20 cellular contexts compared by ENCODE assay signal in the genomic region with DNA sequence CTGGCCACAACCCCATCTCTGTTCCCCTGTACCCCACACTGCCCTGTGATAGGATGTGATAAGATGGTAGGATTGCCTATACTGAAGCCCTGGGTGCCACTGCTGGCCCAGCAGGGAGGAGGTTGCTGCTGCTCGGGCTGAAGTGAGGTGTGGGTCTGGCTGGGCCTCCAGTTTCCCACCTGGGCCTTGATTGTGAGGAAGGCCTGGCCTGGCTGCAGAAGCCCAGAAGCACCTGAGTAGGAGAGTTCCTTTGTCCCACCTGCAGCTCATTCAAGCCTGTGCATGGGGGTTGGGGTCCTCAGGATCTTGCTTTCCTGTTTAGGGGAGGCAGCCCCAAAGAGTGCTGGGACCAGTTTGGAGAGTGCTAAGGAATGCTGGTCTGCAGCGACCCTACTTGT. TPM values are rescaled to one million over a fixed set of nuclear protein-coding genes. Genes with fewer than 3 reads are reported as not detected.
DNase-seq lines count a peak whose midpoint lies in the region; ATAC-seq and TF ChIP-seq lines count a peak whose summit lies in the region.
"Had no signal": no experiment of that assay in that cellular context is flagged by ENCODE, and none has a peak within 500 bp of the region (broad histone marks: within the 10 kb centered on the region; RNA-seq: fewer than 3 reads in every experiment).

No MANE protein-coding gene starts in this region.

- H3K4me1 ChIP-seq in heart right ventricle (peaks cover 26 to 93% (median 70%) of the 10 kb centered on the region in 9 donors), right atrium auricular region (peaks cover 0 to 91% of the 10 kb centered on the region in 2 donors), sigmoid colon (peaks cover 0 to 72% (median 63%) of the 10 kb centered on the region in 4 donors)

- H3K4me3 ChIP-seq in heart right ventricle (peak overlapping the region in 4 of 10 donors; percentile 58 to 89 (median 74)), right atrium auricular region (peak overlapping the region in 1 of 2 donors; percentile 80), sigmoid colon (no peak overlapping the region)

- TF ChIP-seq POLR2A in sigmoid colon (IDR thresholded peaks at IDR 0.05) = no peak

- no peak for TF ChIP-seq CTCF in heart right ventricle (IDR thresholded peaks at IDR 0.05)
- no peak for TF ChIP-seq CTCF in right atrium auricular region (IDR thresholded peaks at IDR 0.05)
- TF ChIP-seq CTCF in sigmoid colon (IDR thresholded peaks at IDR 0.05) = no peak
- no peak for TF ChIP-seq CTCF in WTC11 (IDR thresholded peaks at IDR 0.05)

- no peaks in the 10 kb centered on the region for H3K36me3 Mint-ChIP-seq in WTC11
- H3K36me3 Mint-ChIP-seq: CD4-positive, alpha-beta memory T cell had no signal

- H3K27me3 ChIP-seq in heart right ventricle (no peaks in the 10 kb centered on the region), right atrium auricular region (no peaks in the 10 kb centered on the region), sigmoid colon (no peaks in the 10 kb centered on the region)
- H3K27me3 ChIP-seq: Peyer's patch had no signal

- H3K4me3 Mint-ChIP-seq in WTC11 = no peak overlapping the region
- H3K4me3 Mint-ChIP-seq: activated CD8-positive, alpha-beta T cell treated with anti-CD3 and anti-CD28 coated beads, Interleukin-2, amount 10 ng/mL, durations not matched to agents 7 days and 5 days had no signal

- H3K27ac Mint-ChIP-seq in WTC11 = no peak overlapping the region
- H3K27ac Mint-ChIP-seq: activated CD8-positive, alpha-beta T cell treated with anti-CD3 and anti-CD28 coated beads, Interleukin-2, amount 10 ng/mL, durations not matched to agents 7 days and 5 days had no signal

- H3K9me3 ChIP-seq in heart right ventricle = no peaks in the 10 kb centered on the region
- H3K9me3 ChIP-seq in right atrium auricular region = no peaks in the 10 kb centered on the region
- H3K9me3 ChIP-seq in sigmoid colon = no peaks in the 10 kb centered on the region
- H3K9me3 ChIP-seq: Peyer's patch had no signal

- no peaks in the 10 kb centered on the region for H3K36me3 ChIP-seq in heart right ventricle
- no peaks in the 10 kb centered on the region for H3K36me3 ChIP-seq in right atrium auricular region
- no peaks in the 10 kb centered on the region for H3K36me3 ChIP-seq in sigmoid colon
- H3K36me3 ChIP-seq: Peyer's patch had no signal

- 54 to 64% methylated on average over 2 of the region's 2 CpGs for WGBS in heart right ventricle, 2 donors
- WGBS in sigmoid colon, 2 donors = 87 to 93% methylated on average over 2 of the region's 2 CpGs

- H3K9me3 Mint-ChIP-seq in WTC11 = no peaks in the 10 kb centered on the region
- H3K9me3 Mint-ChIP-seq: CD4-positive, alpha-beta memory T cell; IgD-negative memory B cell had no signal

- no peak for TF ChIP-seq EP300 in sigmoid colon (IDR thresholded peaks at IDR 0.05)

- H3K27me3 Mint-ChIP-seq in WTC11 (ENCODE audit: low read depth) = no peaks in the 10 kb centered on the region
- H3K27me3 Mint-ChIP-seq: CD4-positive, alpha-beta memory T cell had no signal

- H3K4me1 Mint-ChIP-seq in WTC11 = peaks cover 42% of the 10 kb centered on the region

- POLR2A ChIA-PET in WTC11 (lab: Charles Lee) (no interaction called here), HEK293T (lab: Yijun Ruan, JAX) (no interaction called here)

- ATAC-seq in heart right ventricle = no peak
- no peak for ATAC-seq in Right ventricle myocardium inferior
- ATAC-seq in WTC11 = no peak
- ATAC-seq in GM19351 (IDR thresholded peaks at IDR 0.05; ENCODE audit: unreplicated experiment) = no peak
- ATAC-seq: activated CD8-positive, alpha-beta T cell treated with anti-CD3 and anti-CD28 coated beads, Interleukin-2, amount 10 ng/mL, durations not matched to agents 7 days and 5 days had no signal

- DNase-seq in heart right ventricle = no peak
- no peak for DNase-seq in Right ventricle myocardium inferior (ENCODE audit: missing footprints)
- no peak for DNase-seq in right atrium auricular region (ENCODE audit: low spot score)
- DNase-seq in sigmoid colon = peak; percentile 40
- DNase-seq in WTC11 (ENCODE audit: low spot score) = no peak
- DNase-seq in HEK293T (ENCODE audit: extremely low spot score) = no peak
- DNase-seq in OCI-M1 (lab: John Stamatoyannopoulos, UW) = no peak
- DNase-seq: ACHN; activated CD8-positive, alpha-beta T cell treated with anti-CD3 and anti-CD28 coated beads, Interleukin-2, amount 10 ng/mL, durations not matched to agents 7 days and 5 days; CD4-positive, alpha-beta memory T cell; cortex of kidney; mesendoderm; NCI-H2081 treated with DMSO at 0.1 percent for 48 hours; NCI-H748 treated with DMSO at 0.1 percent for 48 hours; Peyer's patch; stimulated activated CD4-positive, alpha-beta T cell treated with anti-CD3 and anti-CD28 coated beads, Interleukin-4, amount 100 ng/mL, for 24 hours; SW 1271; WERI-Rb-1 had no signal

- H3K27ac ChIP-seq in heart right ventricle = peak overlapping the region in 9 of 10 donors; percentile 28 to 96 (median 88)
- peak overlapping the region; percentile 85 to 92 for H3K27ac ChIP-seq in right atrium auricular region
- H3K27ac ChIP-seq in sigmoid colon = peak overlapping the region; percentile 86 to 90 (median 87)

- intact Hi-C loops in heart right ventricle (cut with DNase I) (loop anchor here in 7 of 10 donors (5.0 to 10.0 kb wide), 6 partner anchors 34 to 59 kb away; no protein-coding TSS in a partner anchor), Right ventricle myocardium inferior (cut with DNase I) (loop anchor here (5.0 kb wide), 3 partner anchors 34 to 59 kb away; no protein-coding TSS in a partner anchor), sigmoid colon (cut with DNase I) (loop anchor here (2.0 kb wide), 1 partner anchor 48 kb away; no protein-coding TSS in a partner anchor)

- CTCF ChIA-PET in WTC11 (lab: Charles Lee) (interaction anchor here (0.8 to 3.2 kb wide), 5 partner anchors 34 to 122 kb away, joined by 3 to 17 read pairs (median 4); no protein-coding TSS in a partner anchor), HEK293T (lab: Yijun Ruan, JAX) (interaction anchor here (0.6 to 0.9 kb wide), 3 partner anchors 12 to 49 kb away, joined by 3 to 5 read pairs (median 3); no protein-coding TSS in a partner anchor)

TF ChIP-seq in WTC11, 78 proteins besides CTCF, POLR2A, EP300 and RAD21 (continues in another document):
- TF ChIP-seq, protein P1, sequence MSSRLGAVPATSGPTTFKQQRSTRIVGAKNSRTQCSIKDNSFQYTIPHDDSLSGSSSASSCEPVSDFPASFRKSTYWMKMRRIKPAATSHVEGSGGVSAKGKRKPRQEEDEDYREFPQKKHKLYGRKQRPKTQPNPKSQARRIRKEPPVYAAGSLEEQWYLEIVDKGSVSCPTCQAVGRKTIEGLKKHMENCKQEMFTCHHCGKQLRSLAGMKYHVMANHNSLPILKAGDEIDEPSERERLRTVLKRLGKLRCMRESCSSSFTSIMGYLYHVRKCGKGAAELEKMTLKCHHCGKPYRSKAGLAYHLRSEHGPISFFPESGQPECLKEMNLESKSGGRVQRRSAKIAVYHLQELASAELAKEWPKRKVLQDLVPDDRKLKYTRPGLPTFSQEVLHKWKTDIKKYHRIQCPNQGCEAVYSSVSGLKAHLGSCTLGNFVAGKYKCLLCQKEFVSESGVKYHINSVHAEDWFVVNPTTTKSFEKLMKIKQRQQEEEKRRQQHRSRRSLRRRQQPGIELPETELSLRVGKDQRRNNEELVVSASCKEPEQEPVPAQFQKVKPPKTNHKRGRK (CRISPR knock-in tag; IDR thresholded peaks at IDR 0.05; ENCODE audit: borderline replicate concordance) = no peak

TF ChIP-seq in HEK293T, 16 proteins besides CTCF, POLR2A, EP300 and RAD21:
- TF ChIP-seq FOXM1 (IDR thresholded peaks at IDR 0.05; ENCODE audit: borderline replicate concordance) = no peak
- no peak for TF ChIP-seq BHLHE40 (IDR thresholded peaks at IDR 0.05; ENCODE audit: borderline replicate concordance)
- TF ChIP-seq ELF4 (IDR thresholded peaks at IDR 0.05) = no peak
- TF ChIP-seq L3MBTL2 (conservative IDR thresholded peaks at IDR 0.05) = no peak
- no peak for TF ChIP-seq NFRKB (IDR thresholded peaks at IDR 0.05)
- TF ChIP-seq HDGF (IDR thresholded peaks at IDR 0.05; ENCODE audit: borderline replicate concordance) = no peak
- no peak for TF ChIP-seq CTBP1 (IDR thresholded peaks at IDR 0.05; ENCODE audit: borderline replicate concordance)
- no peak for TF ChIP-seq LEF1 (IDR thresholded peaks at IDR 0.05; ENCODE audit: borderline replicate concordance)
- TF ChIP-seq, protein P2, sequence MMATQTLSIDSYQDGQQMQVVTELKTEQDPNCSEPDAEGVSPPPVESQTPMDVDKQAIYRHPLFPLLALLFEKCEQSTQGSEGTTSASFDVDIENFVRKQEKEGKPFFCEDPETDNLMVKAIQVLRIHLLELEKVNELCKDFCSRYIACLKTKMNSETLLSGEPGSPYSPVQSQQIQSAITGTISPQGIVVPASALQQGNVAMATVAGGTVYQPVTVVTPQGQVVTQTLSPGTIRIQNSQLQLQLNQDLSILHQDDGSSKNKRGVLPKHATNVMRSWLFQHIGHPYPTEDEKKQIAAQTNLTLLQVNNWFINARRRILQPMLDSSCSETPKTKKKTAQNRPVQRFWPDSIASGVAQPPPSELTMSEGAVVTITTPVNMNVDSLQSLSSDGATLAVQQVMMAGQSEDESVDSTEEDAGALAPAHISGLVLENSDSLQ (IDR thresholded peaks at IDR 0.05) = no peak
- no peak for TF ChIP-seq FOXA1 (IDR thresholded peaks at IDR 0.05)

RNA-seq across cellular contexts. Expression of a gene that starts 3.3 kb away (rescaled TPM):
- total RNA-seq in heart right ventricle = 10 to 100 TPM; 24.8 to 51.0 (median 43.4) TPM
- polyA plus RNA-seq in heart right ventricle = 10 to 100 TPM; 96.2 to 98.2 TPM
- total RNA-seq in Right ventricle myocardium inferior = 45.1 TPM
- total RNA-seq in right atrium auricular region = 100 to 1,000 TPM in 1 of 2 donors, 10 to 100 TPM in 1; 67.5 to 103 TPM
- 10 to 100 TPM; 43.1 to 69.2 (median 45.5) TPM for total RNA-seq in sigmoid colon
- 100 to 1,000 TPM; 211 to 336 (median 268) TPM for polyA plus RNA-seq in sigmoid colon
- 12.8 to 17.3 TPM (median 14.3 TPM) in 3 replicates for total RNA-seq in WTC11 (2021)

RNA-seq across cellular contexts. Expression of a gene that starts 54.9 kb away (rescaled TPM):
- total RNA-seq in heart right ventricle = 10 to 100 TPM in 6 of 10 donors, 1 to 10 TPM in 4; 6.5 to 17.3 (median 10.6) TPM
- polyA plus RNA-seq in heart right ventricle = 10 to 100 TPM in 1 of 2 donors, 1 to 10 TPM in 1; 8.8 to 17.1 TPM
- total RNA-seq in Right ventricle myocardium inferior = 10.8 TPM
- 10 to 100 TPM; 12.1 to 14.1 TPM for total RNA-seq in right atrium auricular region
- total RNA-seq in sigmoid colon = 1 to 10 TPM; 7.6 to 10.0 (median 9.3) TPM
- 10 to 100 TPM in 2 of 3 donors, 1 to 10 TPM in 1; 9.0 to 30.0 (median 15.0) TPM for polyA plus RNA-seq in sigmoid colon
- total RNA-seq in WTC11 (2021) = 26.2 to 30.9 TPM (median 29.4 TPM) in 3 replicates
